In genomic region chr6:110542311-110543024, GRCh38 we compare ENCODE assay signal across 16 cellular contexts.
A peak's percentile ranks its signal among the peaks of the same experiment; 100 is the strongest.
DNase-seq lines count a peak whose midpoint lies in the region; ATAC-seq and FAIRE-seq lines count a peak whose summit lies in the region.
"Had no signal": no experiment of that assay in that cellular context is flagged by ENCODE, and none has a peak within 500 bp of the region (broad histone marks: within the 10 kb centered on the region; RNA-seq: fewer than 3 reads in every experiment).

No MANE protein-coding gene starts in this region.

- FAIRE-seq in GM19239 (lab: Jason Lieb, UNC) = no peak

- H3K9me3 ChIP-seq in right cardiac atrium (ENCODE audit: control insufficient read depth, low read length) = no peaks in the 10 kb centered on the region
- H3K9me3 ChIP-seq: neutrophil had no signal

- DNase-seq in ELF-1 (ENCODE audit: low read depth, low spot score) (peak; percentile 72), right cardiac atrium (peak; percentile 55 to 80 (median 74)), posterior cingulate gyrus (peak in 8 of 10 donors; percentile 53 to 95 (median 78)), AG08396 (ENCODE audit: low spot score) (no peak), GM19239 (ENCODE audit: insufficient read length, low spot score) (no peak), NK-92 (lab: John Stamatoyannopoulos, UW; ENCODE audit: unreplicated experiment) (no peak)
- DNase-seq: activated B cell treated with CpG ODN at 0.5 μM for 24 hours; activated naive CD8-positive, alpha-beta T cell treated with anti-CD3 and anti-CD28 coated beads, Interleukin-2, amount 50 U/mL, for 24 hours; NCI-H446 treated with DMSO at 0.1 percent for 48 hours; stimulated activated CD4-positive, alpha-beta T cell treated with anti-CD3 and anti-CD28 coated beads, Interleukin-2, amount 100 ng/mL, for 24 hours had no signal

- intact Hi-C loops in right cardiac atrium (cut with DNase I) (no loop called here), posterior cingulate gyrus (cut with DNase I) (no loop called here)

- peaks cover 8% of the 10 kb centered on the region for H3K4me1 ChIP-seq in right cardiac atrium (ENCODE audit: control insufficient read depth, insufficient read depth, low read length)

- H3K27ac ChIP-seq in angular gyrus (ENCODE audit: low read depth, low read length) (peak overlapping the region; percentile 98), right cardiac atrium (ENCODE audit: low read length) (peak overlapping the region; percentile 94)
- H3K27ac ChIP-seq: BLaER1 treated with 17β-estradiol and CSF1 and Interleukin-3, amounts not matched to agents 10 nM and 100 nM; foreskin keratinocyte; neutrophil; SK-N-MC had no signal

- H3K27me3 ChIP-seq in right cardiac atrium (ENCODE audit: control insufficient read depth, insufficient read depth) = no peaks in the 10 kb centered on the region
- H3K27me3 ChIP-seq: BLaER1 treated with 17β-estradiol and CSF1 and Interleukin-3, amounts not matched to agents 10 nM and 100 nM; foreskin keratinocyte; neutrophil had no signal

- WGBS in right cardiac atrium = 42% methylated on average over 11 of the region's 11 CpGs

- H3K4me3 ChIP-seq in right cardiac atrium (ENCODE audit: low read length) = no peak overlapping the region
- H3K4me3 ChIP-seq: BLaER1 treated with 17β-estradiol and CSF1 and Interleukin-3, amounts not matched to agents 10 nM and 100 nM; SK-N-MC had no signal

- ATAC-seq in right cardiac atrium (peak; percentile 77 to 91), HG03108 (IDR thresholded peaks at IDR 0.05; ENCODE audit: unreplicated experiment) (no peak)
- ATAC-seq: activated naive CD8-positive, alpha-beta T cell treated with anti-CD3 and anti-CD28 coated beads, Interleukin-2, amount 50 U/mL, for 24 hours had no signal

Comparison
In these comparisons a context has a peak if more than half of its experiments do, and no peak if none do; other contexts are left out.
1. DNase-seq: peak in ELF-1 (single experiment), right cardiac atrium (3 of 3) and posterior cingulate gyrus (8 of 10); none in AG08396 (single experiment), GM19239 (single experiment) and NK-92 (single experiment).